In genomic region chr17:74981979-74982662, GRCh38 we compare ENCODE assay signal across 8 cellular contexts. TPM values are rescaled to one million over a fixed set of nuclear protein-coding genes. Genes with fewer than 3 reads are reported as not detected.
DNase-seq lines count a peak whose midpoint lies in the region; ATAC-seq, FAIRE-seq and TF ChIP-seq lines count a peak whose summit lies in the region.

No MANE protein-coding gene starts in this region.

- peak; percentile 29 for FAIRE-seq in GM18507 (lab: Jason Lieb, UNC)

- intact Hi-C loops in left ventricle myocardium inferior (cut with micrococcal nuclease), result no loop called here
- intact Hi-C loops in posterior vena cava (cut with DNase I), result loop anchor here in 1 of 2 donors (10.0 kb wide), 1 partner anchor 223 kb away; the partner anchor contains the start of gene NUP85

- peak overlapping the region; percentile 69 for H3K27ac ChIP-seq in adipose tissue (ENCODE audit: low read depth, low read length)
- peak overlapping the region; percentile 93 for H3K27ac ChIP-seq in left ventricle myocardium inferior (replicated peaks)
- peak overlapping the region; percentile 88 to 91 (median 89) for H3K27ac ChIP-seq in upper lobe of left lung

- H3K27me3 ChIP-seq in left ventricle myocardium inferior (ENCODE audit: low read depth) (no peaks in the 10 kb centered on the region), upper lobe of left lung (peaks cover 0 to 4% (median 2%) of the 10 kb centered on the region in 4 donors)

- 0 to 1% (median 1%) methylated on average over 60 to 61 of the region's 61 CpGs for WGBS in adipose tissue, 3 donors
- 0% methylated on average over 3 to 5 of the region's 61 CpGs for WGBS in upper lobe of left lung, 2 donors

- peak; percentile 92 to 95 for ATAC-seq in upper lobe of left lung (ENCODE audit: low FRiP score in 2 of 2)

- DNase-seq in GM18507 (ENCODE audit: extremely low spot score, insufficient read length, low read depth) (peak; percentile 52), MV-4-11 (lab: John Stamatoyannopoulos, UW) (peak; percentile 19), SW 1271 (lab: John Stamatoyannopoulos, UW) (peak; percentile 63 to 68), left ventricle myocardium inferior (peak; percentile 74), posterior vena cava (ENCODE audit: low spot score) (peak; percentile 90), upper lobe of left lung (peak; percentile 84 to 95), amniotic stem cell (lab: John Stamatoyannopoulos, UW) (no peak)

- H3K9me3 ChIP-seq in left ventricle myocardium inferior (replicated peaks) (no peaks in the 10 kb centered on the region), upper lobe of left lung (no peaks in the 10 kb centered on the region)

- peak in 1 of 4 donors; percentile 3 for TF ChIP-seq EP300 in upper lobe of left lung (IDR thresholded peaks at IDR 0.05)

- H3K36me3 ChIP-seq in left ventricle myocardium inferior, result no peaks in the 10 kb centered on the region
- H3K36me3 ChIP-seq in upper lobe of left lung, result no peaks in the 10 kb centered on the region

- peak in 3 of 4 donors; percentile 76 to 85 (median 78) for TF ChIP-seq POLR2A in upper lobe of left lung (IDR thresholded peaks at IDR 0.05)

- TF ChIP-seq CTCF in left ventricle myocardium inferior (IDR thresholded peaks at IDR 0.05; ENCODE audit: borderline replicate concordance) (peak; percentile 38), upper lobe of left lung (IDR thresholded peaks at IDR 0.05) (peak in 5 of 6 experiments; percentile 20 to 65 (median 43))

- H3K4me3 ChIP-seq in left ventricle myocardium inferior (peak overlapping the region; percentile 79), upper lobe of left lung (peak overlapping the region; percentile 26 to 74 (median 64))

- H3K4me1 ChIP-seq in left ventricle myocardium inferior (peaks cover 28% of the 10 kb centered on the region), upper lobe of left lung (peaks cover 11 to 27% (median 21%) of the 10 kb centered on the region in 4 donors)

RNA-seq across cellular contexts. Expression of gene CDR2L, which starts 5.3 kb away (rescaled TPM):
- 10 to 100 TPM in 1 of 3 donors, 1 to 10 TPM in 2; 1.9 to 10.6 (median 7.0) TPM for polyA plus RNA-seq in adipose tissue
- total RNA-seq in left ventricle myocardium inferior, result 17.4 TPM
- 10 to 100 TPM; 17.4 to 26.0 TPM for total RNA-seq in posterior vena cava
- 10 to 100 TPM; 15.6 to 48.8 (median 24.7) TPM for total RNA-seq in upper lobe of left lung

RNA-seq across cellular contexts. Expression of gene HID1, which starts 9.6 kb away (rescaled TPM):
- polyA plus RNA-seq in adipose tissue, result 10 to 100 TPM; 13.8 to 98.5 (median 26.3) TPM
- total RNA-seq in left ventricle myocardium inferior (7.2 TPM), posterior vena cava (10 to 100 TPM; 11.7 to 13.0 TPM), upper lobe of left lung (10 to 100 TPM; 21.6 to 60.8 (median 33.3) TPM)

RNA-seq across cellular contexts. Expression of gene MRPL58, which starts 30.3 kb away (rescaled TPM):
- 10 to 100 TPM; 27.7 to 43.5 (median 39.3) TPM for polyA plus RNA-seq in adipose tissue
- total RNA-seq in left ventricle myocardium inferior (50.6 TPM), posterior vena cava (10 to 100 TPM; 23.3 to 23.5 TPM), upper lobe of left lung (10 to 100 TPM; 10.5 to 41.0 (median 21.8) TPM)

RNA-seq across cellular contexts. Expression of gene OTOP3, which starts 46.4 kb away (rescaled TPM):
- under 1 TPM in 1 of 3 donors, not detected in 2; 0.38 TPM for polyA plus RNA-seq in adipose tissue
- not detected for total RNA-seq in left ventricle myocardium inferior
- total RNA-seq in posterior vena cava, result not detected
- total RNA-seq in upper lobe of left lung, result not detected

RNA-seq across cellular contexts. Expression of gene OTOP2, which starts 58.0 kb away (rescaled TPM):
- under 1 TPM in 1 of 3 donors, not detected in 2; 0.06 TPM for polyA plus RNA-seq in adipose tissue
- total RNA-seq in left ventricle myocardium inferior (not detected), posterior vena cava (not detected), upper lobe of left lung (not detected)
